Comparison of ENCODE assay signal across 1 cellular context in genomic region chr9:36772449-36773370, GRCh38.
TF ChIP-seq lines count a peak whose summit lies in the region.

No MANE protein-coding gene starts in this region.

TF ChIP-seq in HepG2, 621 proteins besides CTCF, POLR2A, EP300 and RAD21 (continued from another document):
- peak; percentile 47 to 91 for TF ChIP-seq REST (IDR thresholded peaks at IDR 0.05; ENCODE audit: borderline replicate concordance in 1 of 2, low read depth in 1 of 2, low read length in 2 of 2)
- 0 out of 2 replicates have a peak, but pooled peaks have one; percentile 16 for TF ChIP-seq CREB1 (IDR thresholded peaks at IDR 0.05)
- no peak for TF ChIP-seq CREB1 (CRISPR knock-in tag; IDR thresholded peaks at IDR 0.05)
- TF ChIP-seq, protein P1, sequence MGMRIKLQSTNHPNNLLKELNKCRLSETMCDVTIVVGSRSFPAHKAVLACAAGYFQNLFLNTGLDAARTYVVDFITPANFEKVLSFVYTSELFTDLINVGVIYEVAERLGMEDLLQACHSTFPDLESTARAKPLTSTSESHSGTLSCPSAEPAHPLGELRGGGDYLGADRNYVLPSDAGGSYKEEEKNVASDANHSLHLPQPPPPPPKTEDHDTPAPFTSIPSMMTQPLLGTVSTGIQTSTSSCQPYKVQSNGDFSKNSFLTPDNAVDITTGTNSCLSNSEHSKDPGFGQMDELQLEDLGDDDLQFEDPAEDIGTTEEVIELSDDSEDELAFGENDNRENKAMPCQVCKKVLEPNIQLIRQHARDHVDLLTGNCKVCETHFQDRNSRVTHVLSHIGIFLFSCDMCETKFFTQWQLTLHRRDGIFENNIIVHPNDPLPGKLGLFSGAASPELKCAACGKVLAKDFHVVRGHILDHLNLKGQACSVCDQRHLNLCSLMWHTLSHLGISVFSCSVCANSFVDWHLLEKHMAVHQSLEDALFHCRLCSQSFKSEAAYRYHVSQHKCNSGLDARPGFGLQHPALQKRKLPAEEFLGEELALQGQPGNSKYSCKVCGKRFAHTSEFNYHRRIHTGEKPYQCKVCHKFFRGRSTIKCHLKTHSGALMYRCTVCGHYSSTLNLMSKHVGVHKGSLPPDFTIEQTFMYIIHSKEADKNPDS (CRISPR knock-in tag; IDR thresholded peaks at IDR 0.05) = no peak
- no peak for TF ChIP-seq DMTF1 (CRISPR knock-in tag; IDR thresholded peaks at IDR 0.05)
- no peak for TF ChIP-seq ZBTB38 (CRISPR knock-in tag; IDR thresholded peaks at IDR 0.05)
